ENCODE assay signal across 1 cellular context in the genomic region with DNA sequence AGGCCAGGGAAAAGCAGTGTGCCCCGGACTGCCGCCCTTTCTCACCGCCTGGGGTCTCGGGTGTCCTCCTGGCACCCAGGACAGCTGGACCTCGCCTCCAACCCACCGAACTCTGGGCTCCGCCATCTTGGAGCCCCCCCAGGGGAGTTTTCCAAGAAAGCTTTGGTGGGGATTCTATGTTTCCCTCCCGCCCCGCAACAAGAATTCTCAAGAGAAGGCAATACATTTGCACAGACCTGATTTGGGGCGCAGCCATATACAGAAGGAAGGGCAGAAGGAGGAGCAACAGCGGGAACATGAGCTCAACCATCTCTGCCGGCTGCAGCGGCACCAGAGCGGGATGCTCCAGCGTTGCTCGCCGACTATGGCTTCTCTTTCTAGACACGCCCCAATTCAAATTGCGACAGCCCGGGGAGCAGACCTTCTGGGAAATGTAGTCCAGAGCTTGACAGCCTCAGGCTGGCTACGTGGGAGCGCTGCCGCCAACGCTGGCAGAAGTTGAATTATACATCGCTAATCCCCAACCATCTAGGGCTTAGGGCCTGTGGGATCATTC.
TF ChIP-seq lines count a peak whose summit lies in the region.

A gene with protein sequence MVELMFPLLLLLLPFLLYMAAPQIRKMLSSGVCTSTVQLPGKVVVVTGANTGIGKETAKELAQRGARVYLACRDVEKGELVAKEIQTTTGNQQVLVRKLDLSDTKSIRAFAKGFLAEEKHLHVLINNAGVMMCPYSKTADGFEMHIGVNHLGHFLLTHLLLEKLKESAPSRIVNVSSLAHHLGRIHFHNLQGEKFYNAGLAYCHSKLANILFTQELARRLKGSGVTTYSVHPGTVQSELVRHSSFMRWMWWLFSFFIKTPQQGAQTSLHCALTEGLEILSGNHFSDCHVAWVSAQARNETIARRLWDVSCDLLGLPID (minus strand): TSS at position 371 of the 556 bp plus-strand sequence. CDS start 61 bp downstream, at position 310.

TF ChIP-seq in HCT116, 20 proteins besides CTCF, POLR2A, EP300 and RAD21 (continued from another document):
- TF ChIP-seq YY1 (IDR thresholded peaks at IDR 0.05; ENCODE audit: extremely low read depth, insufficient replicate concordance, low read depth, low read length) (peak; percentile 80), CEBPB (IDR thresholded peaks at IDR 0.05; ENCODE audit: low read depth) (peak; percentile 93), SIN3A (IDR thresholded peaks at IDR 0.05; ENCODE audit: low read depth) (peak; percentile 62)
- TF ChIP-seq, protein P1, sequence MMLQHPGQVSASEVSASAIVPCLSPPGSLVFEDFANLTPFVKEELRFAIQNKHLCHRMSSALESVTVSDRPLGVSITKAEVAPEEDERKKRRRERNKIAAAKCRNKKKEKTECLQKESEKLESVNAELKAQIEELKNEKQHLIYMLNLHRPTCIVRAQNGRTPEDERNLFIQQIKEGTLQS (IDR thresholded peaks at IDR 0.05): no peak
TF ChIP-seq in HCT116: peak in this region for 6.
